Comparison of ENCODE assay signal across 18 cellular contexts in the genomic region with DNA sequence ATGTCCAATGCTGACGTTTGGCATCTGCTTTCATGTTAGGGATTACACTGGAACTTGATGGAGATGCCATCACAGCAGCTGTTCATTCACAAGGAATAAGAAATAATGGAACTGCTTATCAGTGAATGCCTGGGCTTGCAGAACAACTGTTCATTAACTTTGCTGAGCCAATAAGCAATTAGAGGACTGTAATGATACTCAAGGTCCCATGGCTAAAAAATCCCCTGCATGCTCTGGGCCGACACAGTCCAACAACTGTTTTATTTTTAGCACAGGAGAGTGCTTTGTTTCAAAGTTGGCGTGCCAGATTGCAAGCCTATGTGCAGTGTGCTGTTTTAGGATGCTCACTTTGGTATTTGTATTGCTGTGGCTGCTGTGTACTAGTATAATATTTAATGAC.
"Had no signal": no experiment of that assay in that cellular context is flagged by ENCODE, and none has a peak within 500 bp of the region (broad histone marks: within the 10 kb centered on the region; RNA-seq: fewer than 3 reads in every experiment).

No MANE protein-coding gene starts in this region.

- H3K4me3 Mint-ChIP-seq: activated CD4-positive, alpha-beta T cell treated with anti-CD3 and anti-CD28 coated beads, Interleukin-2, amount 10 ng/mL, durations not matched to agents 24 days and 14 days; activated T-cell treated with anti-CD3 and anti-CD28 coated beads, Interleukin-2, amount 50 U/mL, for 72 hours; neural crest cell; T-helper 2 cell treated with Interferon-gamma antibody and Interleukin-4, amounts not matched to agents 5 μg/mL and 100 μg/mL, for 36 hours had no signal

- H3K27me3 Mint-ChIP-seq: activated CD4-positive, alpha-beta T cell treated with anti-CD3 and anti-CD28 coated beads, Interleukin-2, amount 10 ng/mL, durations not matched to agents 24 days and 14 days had no signal

- H3K27ac Mint-ChIP-seq: activated CD4-positive, alpha-beta T cell treated with anti-CD3 and anti-CD28 coated beads, Interleukin-2, amount 10 ng/mL, durations not matched to agents 24 days and 14 days; activated naive CD4-positive, alpha-beta T cell treated with anti-CD3 and anti-CD28 coated beads, Interleukin-2, amount 50 U/mL, for 72 hours; activated T-cell treated with anti-CD3 and anti-CD28 coated beads, Interleukin-2, amount 50 U/mL, for 72 hours; T-helper 2 cell treated with Interferon-gamma antibody and Interleukin-4, amounts not matched to agents 5 μg/mL and 100 μg/mL, for 36 hours had no signal

- ATAC-seq: activated naive CD4-positive, alpha-beta T cell treated with anti-CD3 and anti-CD28 coated beads, Interleukin-2, amount 50 U/mL, for 72 hours; activated T-cell treated with anti-CD3 and anti-CD28 coated beads, Interleukin-2, amount 50 U/mL, for 72 hours; lower lobe of right lung had no signal

- H3K4me1 Mint-ChIP-seq: activated CD4-positive, alpha-beta T cell treated with anti-CD3 and anti-CD28 coated beads, Interleukin-2, amount 10 ng/mL, durations not matched to agents 24 days and 14 days; neural crest cell had no signal

- H3K9me3 Mint-ChIP-seq: activated CD4-positive, alpha-beta T cell treated with anti-CD3 and anti-CD28 coated beads, Interleukin-2, amount 10 ng/mL, durations not matched to agents 24 days and 14 days; neural crest cell; T-helper 2 cell treated with Interferon-gamma antibody and Interleukin-4, amounts not matched to agents 5 μg/mL and 100 μg/mL, for 36 hours had no signal

- DNase-seq: activated CD4-positive, alpha-beta T cell treated with anti-CD3 and anti-CD28 coated beads, Interleukin-2, amount 10 ng/mL, durations not matched to agents 24 days and 14 days; activated CD4-positive, CD25-positive, alpha-beta regulatory T cell; activated CD8-positive, alpha-beta memory T cell treated with anti-CD3 and anti-CD28 coated beads, Interleukin-2, amount 50 U/mL, for 48 hours; activated gamma-delta T cell; activated T-cell treated with anti-CD3 and anti-CD28 coated beads, Interleukin-2, amount 50 U/mL, for 72 hours; amniotic stem cell; cerebellar nuclear complex; effector CD8-positive, alpha-beta T cell; foreskin fibroblast; glutamatergic neuron; kidney glomerular epithelial cell; lower lobe of right lung; psoas muscle; sigmoid colon; stimulated activated CD4-positive, alpha-beta T cell treated with anti-CD3 and anti-CD28 coated beads, Interleukin-2, amount 100 ng/mL, for 24 hours had no signal
